Comparison of ENCODE assay signal across 8 cellular contexts in the genomic region with DNA sequence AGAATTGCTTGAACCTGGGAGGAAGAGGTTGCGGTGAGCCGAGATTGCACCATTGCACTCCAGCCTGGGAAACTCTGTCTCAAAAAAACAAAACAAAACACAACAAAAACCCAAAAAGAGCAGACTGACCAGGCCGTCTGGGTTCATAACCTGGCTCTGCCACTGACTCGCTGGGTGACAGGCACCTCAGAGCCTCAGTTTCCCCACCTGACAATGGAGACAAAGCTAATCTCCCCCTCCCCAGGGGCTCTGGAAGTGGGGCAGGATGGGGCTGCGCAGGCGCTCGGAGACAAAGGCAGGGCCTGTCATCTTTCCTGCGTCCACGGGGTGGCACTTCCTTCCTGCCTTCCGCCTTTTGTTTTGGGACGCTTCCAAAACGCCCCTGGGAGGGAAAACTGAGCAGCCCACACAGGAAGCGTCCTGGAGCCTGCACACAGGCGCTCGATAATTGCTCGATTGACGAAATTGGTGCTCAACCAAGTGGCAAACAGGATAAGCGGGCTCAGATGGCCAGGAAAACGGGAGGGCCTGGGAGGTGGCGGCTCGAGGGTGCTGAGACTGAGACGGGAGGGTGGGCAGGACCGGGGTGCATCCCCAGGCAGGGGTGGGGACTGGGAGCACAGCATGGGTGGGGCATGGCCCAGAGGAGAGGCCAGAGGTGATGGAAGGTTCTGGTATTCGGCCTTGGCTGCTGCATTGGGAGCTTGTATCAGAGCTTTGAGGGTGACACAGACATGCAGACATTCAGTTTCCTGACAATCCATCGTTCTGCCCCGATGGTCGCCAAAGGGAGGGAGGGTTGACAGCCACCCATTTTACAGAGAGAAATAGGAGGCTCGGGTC. TPM values are rescaled to one million over a fixed set of nuclear protein-coding genes. Genes with fewer than 3 reads are reported as not detected.
DNase-seq lines count a peak whose midpoint lies in the region; ATAC-seq and TF ChIP-seq lines count a peak whose summit lies in the region.

No MANE protein-coding gene starts in this region.

- no peaks in the 10 kb centered on the region for H3K9me3 ChIP-seq in left lung

- intact Hi-C loops in left lung (cut with DNase I): loop anchor here in 1 of 2 donors (2.0 to 10.0 kb wide), 2 partner anchors 65 to 147 kb away; no protein-coding TSS in a partner anchor

- peaks cover 31 to 66% of the 10 kb centered on the region in 2 donors for H3K4me1 ChIP-seq in left lung

- DNase-seq in AG08396 (ENCODE audit: low spot score) (peak; percentile 84), HCEC 1CT (peak; percentile 87), NCI-H526 treated with DMSO at 0.1 percent for 48 hours (lab: John Stamatoyannopoulos, UW) (peak; percentile 26), dermis microvascular lymphatic vessel endothelial cell (ENCODE audit: low read depth in 2 of 2) (peak; percentile 73 to 74), left lung (peak; percentile 82 to 83)
- DNase-seq in activated CD4-positive, alpha-beta T cell treated with anti-CD3 and anti-CD28 coated beads, Interleukin-2, amount 50 U/mL, for 24 hours (ENCODE audit: low read depth in 1 of 2, low spot score in 1 of 2): peak; percentile 27 to 33
- peak; percentile 44 for DNase-seq in stimulated activated CD4-positive, alpha-beta T cell treated with anti-CD3 and anti-CD28 coated beads, Interleukin-1b, Interleukin-23, amount 100 ng/mL, for 48 hours

- ATAC-seq in left lung (peak; percentile 58), HG03045 (IDR thresholded peaks at IDR 0.05; ENCODE audit: unreplicated experiment) (no peak)

- peak overlapping the region; percentile 76 to 84 for H3K27ac ChIP-seq in left lung

- H3K36me3 ChIP-seq in left lung: peaks cover 0 to 15% of the 10 kb centered on the region in 2 donors

- peak; percentile 66 to 80 for TF ChIP-seq CTCF in left lung (IDR thresholded peaks at IDR 0.05)

- H3K4me3 ChIP-seq in left lung: peak overlapping the region; percentile 4 to 16

- H3K27me3 ChIP-seq in left lung: no peaks in the 10 kb centered on the region

RNA-seq across cellular contexts. Expression of a gene that starts 17.8 kb away (rescaled TPM):
- 31.1 and 80.0 TPM in 2 replicates for total RNA-seq in dermis microvascular lymphatic vessel endothelial cell
- total RNA-seq in left lung: 10 to 100 TPM in 1 of 2 donors, 1 to 10 TPM in 1; 5.4 to 12.1 TPM

RNA-seq across cellular contexts. Expression of a gene that starts 48.5 kb away (rescaled TPM):
- total RNA-seq in dermis microvascular lymphatic vessel endothelial cell (62.2 and 86.4 TPM in 2 replicates), left lung (100 to 1,000 TPM; 212 to 310 TPM)

RNA-seq across cellular contexts. Expression of a gene that starts 59.6 kb away (rescaled TPM):
- total RNA-seq in dermis microvascular lymphatic vessel endothelial cell (45.6 and 127 TPM in 2 replicates), left lung (100 to 1,000 TPM; 179 to 194 TPM)

Comparison
In these comparisons a context has a peak if more than half of its experiments do, and no peak if none do; other contexts are left out.
1. DNase-seq: peak in every context shown above with its lines; median percentile 87 in HCEC 1CT; 84 in AG08396; 82 in left lung; 74 in dermis microvascular lymphatic vessel endothelial cell; 44 in stimulated activated CD4-positive, alpha-beta T cell treated with anti-CD3 and anti-CD28 coated beads, Interleukin-1b, Interleukin-23, amount 100 ng/mL, for 48 hours; 30 in activated CD4-positive, alpha-beta T cell treated with anti-CD3 and anti-CD28 coated beads, Interleukin-2, amount 50 U/mL, for 24 hours; 26 in NCI-H526 treated with DMSO at 0.1 percent for 48 hours.